ENCODE assay signal across 24 cellular contexts in genomic region chr14:69600304-69600891, GRCh38. TPM values are rescaled to one million over a fixed set of nuclear protein-coding genes. Genes with fewer than 3 reads are reported as not detected.
"Had no signal": no experiment of that assay in that cellular context is flagged by ENCODE, and none has a peak within 500 bp of the region (broad histone marks: within the 10 kb centered on the region; RNA-seq: fewer than 3 reads in every experiment).

No MANE protein-coding gene starts in this region.

- H3K27me3 ChIP-seq: colonic mucosa, esophagus squamous epithelium, gastroesophageal sphincter, right atrium auricular region, tibial artery, upper lobe of left lung, uterus had no signal

- H3K27ac Mint-ChIP-seq: nephron progenitor cell had no signal

- H3K4me1 ChIP-seq: gastroesophageal sphincter, right atrium auricular region, tibial artery, upper lobe of left lung, uterus had no signal

- H3K36me3 Mint-ChIP-seq: naive B cell had no signal

- H3K4me1 Mint-ChIP-seq: nephron progenitor cell had no signal

- H3K36me3 ChIP-seq: colonic mucosa, esophagus squamous epithelium, gastroesophageal sphincter, right atrium auricular region, tibial artery, upper lobe of left lung, uterus had no signal

- H3K27ac ChIP-seq: colonic mucosa, esophagus squamous epithelium, gastroesophageal sphincter, right atrium auricular region, tibial artery, upper lobe of left lung, uterus had no signal

- H3K27me3 Mint-ChIP-seq: naive B cell had no signal

- DNase-seq: colonic mucosa; dermis blood vessel endothelial cell; esophagus squamous epithelium; foreskin fibroblast; glutamatergic neuron; kidney; left cardiac atrium; left ventricle myocardium superior; mesenchymal stem cell; midbrain; naive B cell; nephron progenitor cell; posterior cingulate gyrus; small intestine; stimulated activated CD4-positive, alpha-beta T cell treated with anti-CD3 and anti-CD28 coated beads, Interleukin-12 subunit alpha, Interleukin-12 subunit beta, amount 100 ng/mL, for 4 hours; stimulated activated naive CD8-positive, alpha-beta T cell treated with anti-CD3 and anti-CD28 coated beads, Interleukin-15, Interleukin-2, amounts not matched to agents 100 U/mL and 50 U/mL, for 24 hours; tibial artery; upper lobe of left lung; uterus had no signal

- H3K4me3 ChIP-seq: colonic mucosa, esophagus squamous epithelium, gastroesophageal sphincter, lung, right atrium auricular region, tibial artery, upper lobe of left lung, uterus had no signal

- H3K9me3 Mint-ChIP-seq: naive B cell, nephron progenitor cell had no signal

- H3K4me3 Mint-ChIP-seq: naive B cell, nephron progenitor cell had no signal

- H3K9me3 ChIP-seq: colonic mucosa, esophagus squamous epithelium, gastroesophageal sphincter, right atrium auricular region, tibial artery, upper lobe of left lung, uterus had no signal

- ATAC-seq: gastroesophageal sphincter; left cardiac atrium; left ventricle myocardium superior; stimulated activated naive CD8-positive, alpha-beta T cell treated with anti-CD3 and anti-CD28 coated beads, Interleukin-15, Interleukin-2, amounts not matched to agents 100 U/mL and 50 U/mL, for 24 hours had no signal

- FAIRE-seq: kidney, small intestine had no signal

RNA-seq across cellular contexts. Expression of gene CCDC177, which starts 25.7 kb away (rescaled TPM):
- total RNA-seq: colonic mucosa, dermis blood vessel endothelial cell, epithelial cell of proximal tubule, gastroesophageal sphincter, kidney, left cardiac atrium, left ventricle myocardium superior, lung, osteocyte, right atrium auricular region, upper lobe of left lung, uterus had no signal
